In the genomic region with DNA sequence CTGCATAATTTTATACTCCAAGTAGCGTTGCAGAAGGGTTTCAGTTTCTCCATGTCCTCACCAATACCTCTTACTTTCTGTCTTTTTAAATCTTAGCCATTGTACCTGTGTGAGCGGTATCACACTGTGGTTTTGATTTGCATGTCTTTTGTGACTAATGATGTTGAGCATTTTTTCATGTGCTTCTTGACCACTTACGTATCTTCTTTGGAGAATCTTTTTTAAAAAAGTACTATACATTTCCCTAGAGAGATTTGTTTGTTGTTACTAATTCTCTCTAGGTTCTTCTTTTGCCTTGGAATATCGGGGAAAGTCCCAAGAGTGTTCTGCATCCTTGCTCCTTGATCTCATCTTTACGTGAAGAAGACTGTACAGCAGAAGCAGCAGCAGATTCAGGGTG, we compare ENCODE assay signal across 29 cellular contexts.
DNase-seq lines count a peak whose midpoint lies in the region; ATAC-seq and TF ChIP-seq lines count a peak whose summit lies in the region.
"Had no signal": no experiment of that assay in that cellular context is flagged by ENCODE, and none has a peak within 500 bp of the region (broad histone marks: within the 10 kb centered on the region; RNA-seq: fewer than 3 reads in every experiment).

No MANE protein-coding gene starts in this region.

- no peak for TF ChIP-seq CTCF in GM12865 (IDR thresholded peaks at IDR 0.05; ENCODE audit: insufficient read depth, low read depth, low read length, missing control alignments)

- DNase-seq in GM12865 (ENCODE audit: low read depth) (peak; percentile 34), NCI-H1694 treated with DMSO at 0.1 percent for 48 hours (lab: John Stamatoyannopoulos, UW) (no peak), retina (no peak), hippocampal formation (lab: John Stamatoyannopoulos, UW) (no peak)
- DNase-seq: activated CD8-positive, alpha-beta memory T cell treated with anti-CD3 and anti-CD28 coated beads, Interleukin-2, amount 10 ng/mL, durations not matched to agents 7 days and 5 days; activated gamma-delta T cell; activated naive CD8-positive, alpha-beta T cell treated with anti-CD3 and anti-CD28 coated beads, Interleukin-2, amount 10 ng/mL, durations not matched to agents 7 days and 5 days; activated T-cell treated with anti-CD3 and anti-CD28 coated beads, Interleukin-2, amount 50 U/mL, for 4 hours; CD4-positive, alpha-beta memory T cell; effector CD8-positive, alpha-beta T cell; EL; kidney glomerular epithelial cell; MM.1S; naive thymus-derived CD4-positive, alpha-beta T cell; NCI-H2029 treated with DMSO at 0.1 percent for 48 hours; NCI-H526; occipital lobe; PC-9; SK-N-SH; stimulated activated naive CD8-positive, alpha-beta T cell treated with anti-CD3 and anti-CD28 coated beads, Interleukin-15, amount 100 ng/mL, for 72 hours had no signal

- H3K4me3 ChIP-seq in GM12865 (ENCODE audit: low read depth, low read length) = no peak overlapping the region
- H3K4me3 ChIP-seq: ascending aorta, gastroesophageal sphincter, PC-9, prostate gland had no signal

- peak; percentile 72 for ATAC-seq in GM18907 (IDR thresholded peaks at IDR 0.05; ENCODE audit: unreplicated experiment)
- ATAC-seq in GM21619 (IDR thresholded peaks at IDR 0.05; ENCODE audit: unreplicated experiment) = peak; percentile 80
- ATAC-seq in HG03442 (IDR thresholded peaks at IDR 0.05; ENCODE audit: unreplicated experiment) = peak; percentile 73
- ATAC-seq in HG02840 (IDR thresholded peaks at IDR 0.05; ENCODE audit: low FRiP score, unreplicated experiment) = no peak
- ATAC-seq: activated CD8-positive, alpha-beta memory T cell treated with anti-CD3 and anti-CD28 coated beads, Interleukin-2, amount 10 ng/mL, durations not matched to agents 7 days and 5 days; activated T-cell treated with anti-CD3 and anti-CD28 coated beads, Interleukin-2, amount 50 U/mL, for 4 hours; gastroesophageal sphincter; naive thymus-derived CD4-positive, alpha-beta T cell; sciatic nerve; stimulated activated naive CD8-positive, alpha-beta T cell treated with anti-CD3 and anti-CD28 coated beads, Interleukin-15, amount 100 ng/mL, for 72 hours; WTC11 had no signal
